ENCODE assay signal across 7 cellular contexts in the genomic region with DNA sequence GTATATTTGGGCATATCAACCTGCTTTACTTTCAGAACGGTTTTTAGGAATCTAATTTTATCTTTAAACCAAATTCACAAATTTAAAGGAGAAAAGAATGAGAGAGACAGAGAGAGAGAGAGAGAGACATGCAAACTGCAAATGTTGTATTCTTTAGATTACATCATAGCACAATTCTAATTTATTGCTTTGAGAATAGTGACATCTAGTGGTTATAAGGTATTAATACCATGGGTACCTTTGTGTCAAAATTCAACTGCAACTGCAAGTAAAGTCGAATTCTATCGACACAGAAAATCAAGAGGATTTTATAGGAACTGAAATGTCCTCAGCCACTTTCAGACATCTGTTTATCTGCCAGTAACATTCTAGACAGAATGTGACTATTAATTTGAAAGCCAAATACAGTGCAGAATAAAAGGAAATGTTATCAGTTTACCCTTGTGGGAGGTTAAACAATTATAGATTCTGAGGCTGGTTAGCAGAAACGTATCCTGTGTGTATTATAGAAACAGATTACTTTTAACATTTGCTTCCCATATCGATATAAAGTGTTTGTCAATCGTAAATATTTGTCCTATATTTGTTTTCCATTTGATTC.
DNase-seq lines count a peak whose midpoint lies in the region; ATAC-seq and TF ChIP-seq lines count a peak whose summit lies in the region.

No MANE protein-coding gene starts in this region.

- H3K79me1 ChIP-seq in neuronal stem cell (ENCODE audit: low read depth, low read length) = no peaks in the 10 kb centered on the region

- H3K4me3 ChIP-seq in OCI-LY7 (ENCODE audit: low read depth, low read length, poor library complexity, severe bottlenecking) (no peak overlapping the region), neuronal stem cell (ENCODE audit: low read length in 2 of 2) (no peak overlapping the region)

- TF ChIP-seq CTCF in GM10248 (IDR thresholded peaks at IDR 0.05; ENCODE audit: control extremely low read depth, extremely low read depth, low read depth, missing control alignments) (peak; percentile 54), OCI-LY7 (conservative IDR thresholded peaks at IDR 0.05; ENCODE audit: low read length) (peak; percentile 86)

- no peak overlapping the region for H2BK12ac ChIP-seq in neuronal stem cell (ENCODE audit: low read length)

- H3K14ac ChIP-seq in neuronal stem cell (ENCODE audit: low read length) = no peak overlapping the region

- no peaks in the 10 kb centered on the region for H3K36me3 ChIP-seq in OCI-LY7 (ENCODE audit: insufficient read depth, low read length)
- no peaks in the 10 kb centered on the region for H3K36me3 ChIP-seq in neuronal stem cell (replicated peaks in 1 of 2; ENCODE audit: control insufficient read depth in 2 of 2, insufficient read depth in 2 of 2, low read length in 2 of 2)

- no peaks in the 10 kb centered on the region for H3K9me2 ChIP-seq in OCI-LY7 (ENCODE audit: insufficient read depth, low read length)

- WGBS in neuronal stem cell (ENCODE audit: extremely low coverage in 2 of 2, insufficient read length in 2 of 2, insufficient replicate concordance in 1 of 2), 2 donors = no CpG with 5 or more reads among the region's 6 CpGs

- H2BK5ac ChIP-seq in neuronal stem cell (ENCODE audit: low read length) = no peak overlapping the region

- POLR2A ChIA-PET in GM10248 (lab: Yijun Ruan, JAX) = no interaction called here
- POLR2A ChIA-PET in OCI-LY7 (lab: Charles Lee) = no interaction called here

- H3K27ac ChIP-seq in OCI-LY7 (ENCODE audit: low read depth, low read length, poor library complexity, severe bottlenecking) (no peak overlapping the region), neuronal stem cell (replicated peaks; ENCODE audit: low read length) (no peak overlapping the region)

- intact Hi-C loops in OCI-LY7 (cut with micrococcal nuclease; ENCODE audit: unreplicated experiment) = loop anchor here (5.0 kb wide), 1 partner anchor 1335 kb away; a partner anchor contains a TSS

- ATAC-seq in GM21576 (IDR thresholded peaks at IDR 0.05; ENCODE audit: unreplicated experiment) = peak; percentile 90

- DNase-seq in GM10248 (ENCODE audit: extremely low spot score) (peak; percentile 40), HT1080 (ENCODE audit: low read depth) (peak; percentile 36), OCI-LY7 (ENCODE audit: low spot score) (peak; percentile 54), epidermal melanocyte (ENCODE audit: insufficient read length, low spot score) (peak; percentile 24), neuronal stem cell (ENCODE audit: low spot score) (peak; percentile 39), mucosa of gallbladder (ENCODE audit: low spot score) (no peak)

- no peak overlapping the region for H4K8ac ChIP-seq in neuronal stem cell (ENCODE audit: low read depth, low read length)

- H2BK15ac ChIP-seq in neuronal stem cell (ENCODE audit: low read length) = no peak overlapping the region

- BruUV-seq in OCI-LY7 (replicated peaks; lab: Mats Ljungman, UMichigan) = no TSS peak

- H2BK120ac ChIP-seq in neuronal stem cell (ENCODE audit: low read depth, low read length) = no peak overlapping the region

- H2AFZ ChIP-seq in OCI-LY7 (ENCODE audit: low read length) (no peak overlapping the region), neuronal stem cell (ENCODE audit: low read length) (no peak overlapping the region)

- H3K18ac ChIP-seq in neuronal stem cell (ENCODE audit: low read length) = no peak overlapping the region

- no peaks in the 10 kb centered on the region for H3K27me3 ChIP-seq in neuronal stem cell (ENCODE audit: control insufficient read depth in 3 of 3, insufficient read depth in 3 of 3, low read depth in 1 of 3, low read length in 3 of 3)

- H3K79me2 ChIP-seq in OCI-LY7 (ENCODE audit: insufficient read depth, low read depth, low read length) = no peaks in the 10 kb centered on the region

- no peak overlapping the region for H3K9ac ChIP-seq in neuronal stem cell (ENCODE audit: low read depth, low read length, poor library complexity)

- CTCF ChIA-PET in GM10248 (lab: Yijun Ruan, JAX) = interaction anchor here (1.7 to 3.5 kb wide), 2 partner anchors 1333 to 1336 kb away, joined by 3 to 27 read pairs; a partner anchor contains a TSS
- CTCF ChIA-PET in OCI-LY7 (lab: Charles Lee; ENCODE audit: unreplicated experiment) = no interaction called here

- H3K4ac ChIP-seq in neuronal stem cell (ENCODE audit: low read length) = no peak overlapping the region

- H3K9me3 ChIP-seq in OCI-LY7 (ENCODE audit: low read length) = no peaks in the 10 kb centered on the region
- H3K9me3 ChIP-seq in neuronal stem cell (replicated peaks in 1 of 2; ENCODE audit: control insufficient read depth in 2 of 2, insufficient read depth in 1 of 2, low read depth in 1 of 2, low read length in 2 of 2) = no peaks in the 10 kb centered on the region

- no peak overlapping the region for H3K23ac ChIP-seq in neuronal stem cell (ENCODE audit: low read depth, low read length, poor library complexity)

- H4K91ac ChIP-seq in neuronal stem cell (ENCODE audit: low read depth, low read length, poor library complexity) = no peak overlapping the region

- no peak overlapping the region for H3K4me2 ChIP-seq in OCI-LY7 (ENCODE audit: low read length)
- H3K4me2 ChIP-seq in neuronal stem cell (ENCODE audit: insufficient read depth, low read length, poor library complexity, severe bottlenecking) = no peak overlapping the region

- H4K20me1 ChIP-seq in OCI-LY7 (ENCODE audit: insufficient read depth, low read length) = no peaks in the 10 kb centered on the region

- H2AK5ac ChIP-seq in neuronal stem cell (ENCODE audit: low read depth, low read length) = no peak overlapping the region

- H3K4me1 ChIP-seq in OCI-LY7 (ENCODE audit: insufficient read depth, low read length, poor library complexity, severe bottlenecking) (no peaks in the 10 kb centered on the region), neuronal stem cell (ENCODE audit: control insufficient read depth in 2 of 2, insufficient read depth in 1 of 2, low read depth in 1 of 2, low read length in 2 of 2) (no peaks in the 10 kb centered on the region)
